In the genomic region with DNA sequence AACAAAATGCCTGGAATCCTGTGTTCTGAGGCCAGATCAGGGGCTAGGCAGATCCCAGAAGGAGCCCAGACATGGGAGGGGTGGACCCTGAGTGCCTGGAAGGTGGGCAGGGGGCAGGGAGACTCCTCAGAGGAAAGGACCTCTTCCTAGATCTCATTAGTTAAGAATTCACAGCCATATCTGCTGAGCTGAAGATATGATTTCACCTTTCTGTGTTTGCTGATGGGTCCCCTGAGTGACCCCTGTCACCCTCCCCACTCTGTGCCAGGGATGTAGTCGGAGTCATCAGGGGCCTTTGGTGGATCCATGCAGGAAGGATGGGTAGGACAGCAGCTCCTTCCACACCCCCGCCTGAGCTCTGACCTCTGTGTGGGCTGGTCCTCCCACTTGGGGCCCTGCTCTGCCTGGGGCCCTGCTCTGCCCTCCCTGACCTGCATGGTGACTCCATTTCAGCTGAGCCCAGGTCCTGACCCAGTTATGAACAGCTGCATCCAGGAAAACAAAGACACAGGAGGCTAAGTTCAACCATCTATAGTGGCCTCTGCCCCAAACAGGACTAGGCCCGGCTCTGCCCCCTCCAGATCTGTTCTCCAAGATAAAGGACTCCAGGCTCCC, we compare ENCODE assay signal across 18 cellular contexts. TPM values are rescaled to one million over a fixed set of nuclear protein-coding genes. Genes with fewer than 3 reads are reported as not detected.
"Had no signal": no experiment of that assay in that cellular context is flagged by ENCODE, and none has a peak within 500 bp of the region (broad histone marks: within the 10 kb centered on the region; RNA-seq: fewer than 3 reads in every experiment).

No MANE protein-coding gene starts in this region.

- H3K27ac Mint-ChIP-seq: activated T-cell treated with anti-CD3 and anti-CD28 coated beads, Interleukin-2, amount 50 U/mL, for 72 hours; nephron progenitor cell; T-helper 2 cell treated with Interferon-gamma antibody and Interleukin-4, amounts not matched to agents 5 μg/mL and 100 μg/mL, for 36 hours had no signal

- H3K27ac ChIP-seq: brain microvascular endothelial cell, colonic mucosa, left lung, ovary, stomach, testis had no signal

- H3K36me3 Mint-ChIP-seq: type B pancreatic cell had no signal

- H3K36me3 ChIP-seq: brain microvascular endothelial cell, colonic mucosa, left lung, ovary, stomach had no signal

- H3K9me3 ChIP-seq: colonic mucosa, left lung, ovary, stomach, testis had no signal

- H3K4me3 Mint-ChIP-seq: activated T-cell treated with anti-CD3 and anti-CD28 coated beads, Interleukin-2, amount 50 U/mL, for 72 hours; nephron progenitor cell; T-helper 2 cell treated with Interferon-gamma antibody and Interleukin-4, amounts not matched to agents 5 μg/mL and 100 μg/mL, for 36 hours; type B pancreatic cell had no signal

- DNase-seq: activated CD4-positive, alpha-beta T cell treated with anti-CD3 and anti-CD28 coated beads, Interleukin-2, amount 50 U/mL, for 1 hour; activated T-cell treated with anti-CD3 and anti-CD28 coated beads, Interleukin-2, amount 50 U/mL, for 72 hours; aorta; brain microvascular endothelial cell; central memory CD4-positive, alpha-beta T cell; colonic mucosa; erythroblast; head of caudate nucleus; left lung; nephron progenitor cell; ovary; stimulated activated CD4-positive, alpha-beta T cell treated with anti-CD3 and anti-CD28 coated beads, Interleukin-4, amount 100 ng/mL, for 1 hour; stomach; testis had no signal

- ATAC-seq: activated T-cell treated with anti-CD3 and anti-CD28 coated beads, Interleukin-2, amount 50 U/mL, for 72 hours; left lung; sciatic nerve had no signal

- H3K9me3 Mint-ChIP-seq: activated T-cell treated with anti-CD3 and anti-CD28 coated beads, Interleukin-2, amount 50 U/mL, for 72 hours; nephron progenitor cell; T-helper 2 cell treated with Interferon-gamma antibody and Interleukin-4, amounts not matched to agents 5 μg/mL and 100 μg/mL, for 36 hours; type B pancreatic cell had no signal

- H3K4me3 ChIP-seq: colonic mucosa, left lung, ovary, smooth muscle cell, stomach, testis had no signal

RNA-seq across cellular contexts. Expression of a gene that starts 5.5 kb away (rescaled TPM):
- total RNA-seq: smooth muscle cell had no signal
